ENCODE assay signal across 14 cellular contexts in the genomic region with DNA sequence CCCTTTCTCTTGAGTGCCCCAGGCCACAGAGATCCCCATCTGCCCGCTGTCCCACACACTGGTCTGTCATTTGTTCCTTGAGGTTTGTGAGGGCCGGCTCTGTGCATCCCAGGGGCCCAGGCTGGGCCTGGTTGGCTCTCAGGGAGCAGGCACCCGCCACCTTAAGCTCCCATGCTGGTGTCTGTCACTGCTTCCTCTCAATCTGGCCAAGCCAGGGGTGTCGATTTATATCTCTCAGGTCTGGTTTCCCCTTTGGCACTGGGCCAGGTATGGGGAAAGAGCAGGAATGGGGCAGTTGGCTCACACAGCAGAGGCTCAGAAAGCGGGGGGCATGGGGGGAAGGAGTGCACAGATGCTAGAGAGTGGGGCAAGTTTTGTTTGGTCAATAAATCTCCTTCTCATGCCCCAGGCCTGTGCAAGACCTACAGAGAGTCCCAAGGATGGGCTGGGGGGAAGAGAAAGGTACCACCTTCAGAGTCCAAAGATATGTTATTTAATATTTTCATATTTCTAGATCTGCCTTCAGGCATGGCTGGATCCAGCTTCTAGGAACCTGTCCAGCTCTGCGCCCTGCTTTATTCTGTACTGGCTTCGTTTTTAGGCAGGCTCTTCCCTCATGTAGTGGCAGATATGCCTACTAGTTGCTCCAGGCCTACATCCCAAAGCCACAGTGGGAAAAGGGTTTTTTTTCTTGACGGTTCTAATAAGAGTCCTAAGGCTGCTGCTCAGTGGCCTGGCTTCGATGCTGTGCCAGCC. TPM values are rescaled to one million over a fixed set of nuclear protein-coding genes. Genes with fewer than 3 reads are reported as not detected.
DNase-seq lines count a peak whose midpoint lies in the region; TF ChIP-seq lines count a peak whose summit lies in the region.
"Had no signal": no experiment of that assay in that cellular context is flagged by ENCODE, and none has a peak within 500 bp of the region (broad histone marks: within the 10 kb centered on the region; RNA-seq: fewer than 3 reads in every experiment).

No MANE protein-coding gene starts in this region.

- H3K9me3 Mint-ChIP-seq in T-helper 2 cell treated with Interferon-gamma antibody and Interleukin-4, amounts not matched to agents 5 μg/mL and 100 μg/mL, for 36 hours: no peaks in the 10 kb centered on the region
- H3K9me3 Mint-ChIP-seq in endodermal cell: peaks cover 7% of the 10 kb centered on the region

- peaks cover 27% of the 10 kb centered on the region for H3K36me3 ChIP-seq in endodermal cell (ENCODE audit: control insufficient read depth, insufficient read depth, low read length)
- peaks cover 5 to 100% (median 99%) of the 10 kb centered on the region in 6 donors for H3K36me3 ChIP-seq in spleen

- no peak overlapping the region for H3K4me3 ChIP-seq in endodermal cell (ENCODE audit: low read length)
- no peak overlapping the region for H3K4me3 ChIP-seq in spleen
- H3K4me3 ChIP-seq: pancreas, vagina had no signal

- peak overlapping the region; percentile 80 for H3K27ac Mint-ChIP-seq in T-helper 2 cell treated with Interferon-gamma antibody and Interleukin-4, amounts not matched to agents 5 μg/mL and 100 μg/mL, for 36 hours
- peak overlapping the region; percentile 44 for H3K27ac Mint-ChIP-seq in endodermal cell

- H3K36me3 Mint-ChIP-seq in T-helper 2 cell treated with Interferon-gamma antibody and Interleukin-4, amounts not matched to agents 5 μg/mL and 100 μg/mL, for 36 hours (ENCODE audit: low read depth): peaks cover 90% of the 10 kb centered on the region
- peaks cover 70% of the 10 kb centered on the region for H3K36me3 Mint-ChIP-seq in endodermal cell (ENCODE audit: low read depth)

- H3K4me1 Mint-ChIP-seq in T-helper 2 cell treated with Interferon-gamma antibody and Interleukin-4, amounts not matched to agents 5 μg/mL and 100 μg/mL, for 36 hours (ENCODE audit: low read depth): peaks cover 20% of the 10 kb centered on the region
- H3K4me1 Mint-ChIP-seq in endodermal cell: peaks cover 10% of the 10 kb centered on the region

- H3K27me3 ChIP-seq in endodermal cell (ENCODE audit: control insufficient read depth, insufficient read depth, low read length, poor library complexity, severe bottlenecking): no peaks in the 10 kb centered on the region
- no peaks in the 10 kb centered on the region for H3K27me3 ChIP-seq in spleen (replicated peaks in 1 of 7)
- H3K27me3 ChIP-seq: pancreas, vagina had no signal

- no peak for TF ChIP-seq CTCF in RWPE1 (conservative IDR thresholded peaks at IDR 0.05; ENCODE audit: low read depth)
- TF ChIP-seq CTCF in endodermal cell (conservative IDR thresholded peaks at IDR 0.05): no peak
- TF ChIP-seq CTCF in spleen (IDR thresholded peaks at IDR 0.05 in 8 of 11, conservative IDR thresholded peaks at IDR 0.05 in 3 of 11): no peak

- intact Hi-C loops in spleen (cut with DNase I; ENCODE audit: low total_unique reads): no loop called here

- WGBS in endodermal cell (ENCODE audit: insufficient coverage in 1 of 2, insufficient read length in 1 of 2), 2 experiments: 83 to 100% methylated on average over 3 to 9 of the region's 9 CpGs
- WGBS in spleen, 5 donors: 56 to 84% (median 67%) methylated on average over 8 to 9 of the region's 9 CpGs

- H3K27me3 Mint-ChIP-seq in T-helper 2 cell treated with Interferon-gamma antibody and Interleukin-4, amounts not matched to agents 5 μg/mL and 100 μg/mL, for 36 hours (ENCODE audit: low read depth): no peaks in the 10 kb centered on the region
- no peaks in the 10 kb centered on the region for H3K27me3 Mint-ChIP-seq in endodermal cell (ENCODE audit: insufficient read depth)

- H3K4me3 Mint-ChIP-seq in T-helper 2 cell treated with Interferon-gamma antibody and Interleukin-4, amounts not matched to agents 5 μg/mL and 100 μg/mL, for 36 hours: no peak overlapping the region
- H3K4me3 Mint-ChIP-seq in endodermal cell: no peak overlapping the region

- CTCF ChIA-PET in RWPE1 (lab: Yijun Ruan, JAX): interaction anchor here (0.6 kb wide), 2 partner anchors 16 to 98 kb away, joined by 3 read pairs; no protein-coding TSS in a partner anchor

- no peak for TF ChIP-seq POLR2A in spleen (IDR thresholded peaks at IDR 0.05)

- no peaks in the 10 kb centered on the region for H3K4me1 ChIP-seq in endodermal cell (ENCODE audit: control insufficient read depth, insufficient read depth, low read length)
- peaks cover 0 to 50% (median 18%) of the 10 kb centered on the region in 6 donors for H3K4me1 ChIP-seq in spleen
- H3K4me1 ChIP-seq: pancreas, vagina had no signal

- H3K27ac ChIP-seq in RWPE1 (peak overlapping the region; percentile 14), endodermal cell (ENCODE audit: low read depth, low read length) (no peak overlapping the region), spleen (peak overlapping the region in 5 of 8 donors; percentile 20 to 79 (median 71))
- H3K27ac ChIP-seq: pancreas, vagina had no signal

- H3K9me3 ChIP-seq in endodermal cell (ENCODE audit: control insufficient read depth, low read length) (peaks cover 10% of the 10 kb centered on the region), spleen (peaks cover 0 to 4% (median 0%) of the 10 kb centered on the region in 8 donors)
- H3K9me3 ChIP-seq: pancreas, vagina had no signal

- no peak overlapping the region for H3K9ac ChIP-seq in endodermal cell (ENCODE audit: extremely low read depth, low read length, poor library complexity, severe bottlenecking)

- DNase-seq in T-helper 2 cell treated with Interferon-gamma antibody and Interleukin-4, amounts not matched to agents 5 μg/mL and 100 μg/mL, for 36 hours (ENCODE audit: low spot score): no peak
- no peak for DNase-seq in T-helper 2 cell
- no peak for DNase-seq in RWPE1 (ENCODE audit: low spot score)
- no peak for DNase-seq in endodermal cell
- no peak for DNase-seq in spleen
- DNase-seq in NCI-H774 (lab: John Stamatoyannopoulos, UW): no peak
- DNase-seq in NCI-H187 treated with DMSO at 0.1 percent for 48 hours (lab: John Stamatoyannopoulos, UW): no peak
- DNase-seq in SW 1271 (lab: John Stamatoyannopoulos, UW): no peak
- DNase-seq: activated CD4-positive, CD25-positive, alpha-beta regulatory T cell treated with anti-CD3 and anti-CD28 coated beads, Interleukin-2, amount 50 U/mL, for 72 hours; activated gamma-delta T cell treated with Interleukin-2 at 50 U/mL for 16 hours; Karpas-422; NCI-H1930; pancreas had no signal

- POLR2A ChIA-PET in RWPE1 (lab: Yijun Ruan, JAX; ENCODE audit: low non-redundant PET): no interaction called here

RNA-seq across cellular contexts. Expression of a gene that starts 34.3 kb away (rescaled TPM):
- total RNA-seq in endodermal cell: 10 to 100 TPM; 30.6 to 31.6 TPM
- 8.0 TPM for polyA plus RNA-seq in endodermal cell (2013, experiment 1 of 2)
- polyA plus RNA-seq in endodermal cell (2013, experiment 2 of 2): 7.6 TPM
- total RNA-seq in spleen: 100 to 1,000 TPM in 6 of 7 donors, 10 to 100 TPM in 1; 78.0 to 319 (median 215) TPM
- polyA plus RNA-seq in spleen: 10 to 100 TPM; 39.3 to 55.5 (median 48.9) TPM

RNA-seq across cellular contexts. Expression of a gene that starts 53.9 kb away (rescaled TPM):
- under 1 TPM in 1 of 2 donors, not detected in 1; 0.18 TPM for total RNA-seq in endodermal cell
- 0.57 TPM for polyA plus RNA-seq in endodermal cell (2013, experiment 1 of 2)
- polyA plus RNA-seq in endodermal cell (2013, experiment 2 of 2): 0.17 TPM
- 10 to 100 TPM in 6 of 7 donors, 1 to 10 TPM in 1; 8.7 to 19.7 (median 13.0) TPM for total RNA-seq in spleen
- 1 to 10 TPM; 2.7 to 6.0 (median 3.3) TPM for polyA plus RNA-seq in spleen

Comparison
In these comparisons a context has a peak if more than half of its experiments do, and no peak if none do; other contexts are left out.
1. RNA of a gene that starts 53.9 kb away (total RNA-seq): 8.7 to 19.7 TPM in spleen; 0.18 TPM in endodermal cell; every median in the first group is over 4 times any median in the second.